ENCODE assay signal across 8 cellular contexts in the genomic region with DNA sequence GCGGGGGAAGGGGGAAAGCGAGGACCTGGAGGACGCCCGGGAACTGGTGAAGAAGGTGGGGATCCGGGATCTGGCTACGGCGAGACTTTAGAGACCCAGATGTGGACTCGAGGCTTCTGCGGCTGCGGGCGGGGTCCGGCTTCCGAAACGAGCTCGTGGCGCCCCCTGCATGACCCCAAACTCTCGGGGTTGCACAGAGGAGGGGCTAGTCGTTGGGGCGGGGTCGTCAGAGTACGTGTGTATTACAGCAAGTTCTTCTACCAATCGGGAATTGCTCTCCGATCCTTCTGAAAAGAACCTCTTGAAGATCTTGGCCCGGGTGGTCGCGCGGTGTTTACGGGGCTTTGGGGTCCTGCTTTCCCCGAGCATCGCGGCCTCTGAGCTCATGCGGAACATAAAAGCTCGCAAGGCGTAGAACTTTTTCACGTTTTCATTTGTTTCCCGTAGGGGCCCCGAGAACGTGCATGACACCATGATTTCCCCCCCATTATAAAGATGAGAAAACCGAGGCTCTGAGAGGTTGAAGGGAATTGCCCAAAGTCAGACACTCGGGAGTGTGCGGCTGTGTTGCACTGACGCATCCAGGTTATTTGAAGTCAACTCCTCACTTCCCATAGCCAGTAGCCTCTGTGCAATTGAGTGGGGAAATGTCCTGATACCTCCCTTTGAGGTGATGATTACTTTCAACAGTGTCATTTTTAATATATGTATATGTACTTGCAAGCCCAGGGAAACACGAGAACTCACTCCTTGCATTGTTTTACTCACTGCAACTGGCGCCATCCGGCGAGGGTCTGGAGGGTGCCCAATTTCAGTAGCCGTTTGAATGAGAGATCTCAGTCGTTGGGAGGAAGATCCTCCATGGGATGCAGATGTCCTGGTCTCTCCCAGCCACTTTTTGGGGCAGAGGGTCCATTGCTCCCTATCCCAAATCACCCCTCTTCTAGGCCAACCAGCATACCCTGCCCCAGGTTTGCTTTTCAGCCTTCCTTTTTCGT. TPM values are rescaled to one million over a fixed set of nuclear protein-coding genes. Genes with fewer than 3 reads are reported as not detected.
DNase-seq lines count a peak whose midpoint lies in the region; ATAC-seq, FAIRE-seq and TF ChIP-seq lines count a peak whose summit lies in the region.

A gene (minus strand): TSS at position 149 of the 998 bp plus-strand sequence. CDS start 512 bp downstream, outside the sequence.

- no peak for DNase-seq in activated naive CD4-positive, alpha-beta T cell (lab: John Stamatoyannopoulos, UW)
- DNase-seq in activated CD8-positive, alpha-beta T cell treated with anti-CD3 and anti-CD28 coated beads, Interleukin-2, amount 10 ng/mL, durations not matched to agents 7 days and 5 days: no peak
- DNase-seq in memory B cell (ENCODE audit: low spot score in 2 of 2) (peak in 1 of 2 donors; percentile 36), NCI-H774 (lab: John Stamatoyannopoulos, UW) (no peak), H54 (ENCODE audit: insufficient read length, low spot score) (no peak)
- no peak for DNase-seq in stimulated activated CD4-positive, alpha-beta T cell treated with anti-CD3 and anti-CD28 coated beads, Interleukin-15, amount 100 ng/mL, for 24 hours

- TF ChIP-seq POLR2A in H54 (IDR thresholded peaks at IDR 0.05; ENCODE audit: low read depth, low read length): no peak

- CTCF ChIA-PET in activated CD8-positive, alpha-beta T cell treated with anti-CD3 and anti-CD28 coated beads, Interleukin-2, amount 10 ng/mL, durations not matched to agents 7 days and 5 days (lab: Charles Lee): interaction anchor here (0.6 kb wide), 1 partner anchor 96 kb away, joined by 3 read pairs; no protein-coding TSS in a partner anchor

- H3K4me3 Mint-ChIP-seq in activated naive CD4-positive, alpha-beta T cell treated with anti-CD3 and anti-CD28 coated beads, Interleukin-2, amount 50 U/mL, for 24 hours: peak within 1 kb of the TSS; percentile 69
- peak within 1 kb of the TSS; percentile 62 for H3K4me3 Mint-ChIP-seq in activated CD8-positive, alpha-beta T cell treated with anti-CD3 and anti-CD28 coated beads, Interleukin-2, amount 10 ng/mL, durations not matched to agents 7 days and 5 days
- H3K4me3 Mint-ChIP-seq in memory B cell: peak within 1 kb of the TSS; percentile 98

- H3K27ac Mint-ChIP-seq in activated naive CD4-positive, alpha-beta T cell treated with anti-CD3 and anti-CD28 coated beads, Interleukin-2, amount 50 U/mL, for 24 hours: no peak within 1 kb of the TSS
- H3K27ac Mint-ChIP-seq in activated CD8-positive, alpha-beta T cell treated with anti-CD3 and anti-CD28 coated beads, Interleukin-2, amount 10 ng/mL, durations not matched to agents 7 days and 5 days: no peak within 1 kb of the TSS
- H3K27ac Mint-ChIP-seq in memory B cell: peak within 1 kb of the TSS; percentile 59

- peak; percentile 25 for ATAC-seq in HG02981 (IDR thresholded peaks at IDR 0.05; ENCODE audit: unreplicated experiment)
- no peak for ATAC-seq in activated CD8-positive, alpha-beta T cell treated with anti-CD3 and anti-CD28 coated beads, Interleukin-2, amount 10 ng/mL, durations not matched to agents 7 days and 5 days
- ATAC-seq in memory B cell (ENCODE audit: low read depth): peak; percentile 29

- POLR2A ChIA-PET in activated CD8-positive, alpha-beta T cell treated with anti-CD3 and anti-CD28 coated beads, Interleukin-2, amount 10 ng/mL, durations not matched to agents 7 days and 5 days (lab: Charles Lee): no interaction called here

- no peaks in the 10 kb centered on the region for H3K36me3 Mint-ChIP-seq in activated naive CD4-positive, alpha-beta T cell treated with anti-CD3 and anti-CD28 coated beads, Interleukin-2, amount 50 U/mL, for 24 hours
- no peaks in the 10 kb centered on the region for H3K36me3 Mint-ChIP-seq in activated CD8-positive, alpha-beta T cell treated with anti-CD3 and anti-CD28 coated beads, Interleukin-2, amount 10 ng/mL, durations not matched to agents 7 days and 5 days (ENCODE audit: low read depth)
- peaks cover 3% of the 10 kb centered on the region for H3K36me3 Mint-ChIP-seq in memory B cell

- H3K4me1 Mint-ChIP-seq in activated naive CD4-positive, alpha-beta T cell treated with anti-CD3 and anti-CD28 coated beads, Interleukin-2, amount 50 U/mL, for 24 hours: peaks cover 22% of the 10 kb centered on the region
- H3K4me1 Mint-ChIP-seq in activated CD8-positive, alpha-beta T cell treated with anti-CD3 and anti-CD28 coated beads, Interleukin-2, amount 10 ng/mL, durations not matched to agents 7 days and 5 days (ENCODE audit: low read depth): peaks cover 17% of the 10 kb centered on the region
- H3K4me1 Mint-ChIP-seq in memory B cell: peaks cover 28% of the 10 kb centered on the region

- FAIRE-seq in H54 (lab: Jason Lieb, UNC): no peak

- H3K9me3 Mint-ChIP-seq in activated naive CD4-positive, alpha-beta T cell treated with anti-CD3 and anti-CD28 coated beads, Interleukin-2, amount 50 U/mL, for 24 hours: no peaks in the 10 kb centered on the region
- no peaks in the 10 kb centered on the region for H3K9me3 Mint-ChIP-seq in activated CD8-positive, alpha-beta T cell treated with anti-CD3 and anti-CD28 coated beads, Interleukin-2, amount 10 ng/mL, durations not matched to agents 7 days and 5 days (ENCODE audit: insufficient read depth)
- H3K9me3 Mint-ChIP-seq in memory B cell: no peaks in the 10 kb centered on the region

- H3K27me3 Mint-ChIP-seq in activated naive CD4-positive, alpha-beta T cell treated with anti-CD3 and anti-CD28 coated beads, Interleukin-2, amount 50 U/mL, for 24 hours: peaks cover 37% of the 10 kb centered on the region
- H3K27me3 Mint-ChIP-seq in activated CD8-positive, alpha-beta T cell treated with anti-CD3 and anti-CD28 coated beads, Interleukin-2, amount 10 ng/mL, durations not matched to agents 7 days and 5 days (ENCODE audit: low read depth): peaks cover 50% of the 10 kb centered on the region
- H3K27me3 Mint-ChIP-seq in memory B cell: peaks cover 11% of the 10 kb centered on the region

RNA-seq across cellular contexts. Expression of the gene that starts here (rescaled TPM):
- under 1 TPM; 0.37 to 0.81 TPM for total RNA-seq in activated CD8-positive, alpha-beta T cell treated with anti-CD3 and anti-CD28 coated beads, Interleukin-2, amount 10 ng/mL, durations not matched to agents 7 days and 5 days
